1 cellular context compared by ENCODE assay signal in the genomic region with DNA sequence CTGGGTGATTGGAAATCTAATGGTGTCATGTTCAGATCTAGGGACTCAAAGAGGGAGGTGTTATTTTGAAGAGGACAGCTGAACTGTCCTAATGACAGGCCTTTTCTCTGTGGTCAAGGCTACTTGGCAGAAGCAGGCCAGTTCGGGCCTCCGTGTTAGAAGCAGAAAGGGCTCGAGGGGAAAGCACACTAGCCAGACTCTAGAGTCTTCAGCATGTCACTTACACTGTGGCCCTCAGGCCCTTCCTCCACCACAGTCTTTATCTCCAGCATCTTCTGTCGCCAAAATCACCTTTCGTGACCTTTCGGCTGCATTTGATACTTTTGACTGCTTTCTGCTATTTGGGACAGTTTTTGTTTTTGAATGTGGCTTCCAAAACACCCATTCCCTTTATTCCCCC.
TF ChIP-seq lines count a peak whose summit lies in the region.

No MANE protein-coding gene starts in this region.

TF ChIP-seq in IMR-90, 13 proteins besides CTCF, POLR2A, EP300 and RAD21 (continued from another document):
- TF ChIP-seq, protein P1, sequence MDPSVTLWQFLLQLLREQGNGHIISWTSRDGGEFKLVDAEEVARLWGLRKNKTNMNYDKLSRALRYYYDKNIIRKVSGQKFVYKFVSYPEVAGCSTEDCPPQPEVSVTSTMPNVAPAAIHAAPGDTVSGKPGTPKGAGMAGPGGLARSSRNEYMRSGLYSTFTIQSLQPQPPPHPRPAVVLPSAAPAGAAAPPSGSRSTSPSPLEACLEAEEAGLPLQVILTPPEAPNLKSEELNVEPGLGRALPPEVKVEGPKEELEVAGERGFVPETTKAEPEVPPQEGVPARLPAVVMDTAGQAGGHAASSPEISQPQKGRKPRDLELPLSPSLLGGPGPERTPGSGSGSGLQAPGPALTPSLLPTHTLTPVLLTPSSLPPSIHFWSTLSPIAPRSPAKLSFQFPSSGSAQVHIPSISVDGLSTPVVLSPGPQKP (IDR thresholded peaks at IDR 0.05; ENCODE audit: borderline replicate concordance, low read depth, low read length), result no peak
- TF ChIP-seq MAZ (IDR thresholded peaks at IDR 0.05; ENCODE audit: borderline replicate concordance, low read depth, low read length), result no peak
- TF ChIP-seq SMC3 (IDR thresholded peaks at IDR 0.05; ENCODE audit: low read depth, low read length), result no peak
- TF ChIP-seq CHD1 (IDR thresholded peaks at IDR 0.05; ENCODE audit: low read depth, low read length), result no peak
TF ChIP-seq in IMR-90: peak in this region for 0.
